Comparison of ENCODE assay signal across 16 cellular contexts in the genomic region with DNA sequence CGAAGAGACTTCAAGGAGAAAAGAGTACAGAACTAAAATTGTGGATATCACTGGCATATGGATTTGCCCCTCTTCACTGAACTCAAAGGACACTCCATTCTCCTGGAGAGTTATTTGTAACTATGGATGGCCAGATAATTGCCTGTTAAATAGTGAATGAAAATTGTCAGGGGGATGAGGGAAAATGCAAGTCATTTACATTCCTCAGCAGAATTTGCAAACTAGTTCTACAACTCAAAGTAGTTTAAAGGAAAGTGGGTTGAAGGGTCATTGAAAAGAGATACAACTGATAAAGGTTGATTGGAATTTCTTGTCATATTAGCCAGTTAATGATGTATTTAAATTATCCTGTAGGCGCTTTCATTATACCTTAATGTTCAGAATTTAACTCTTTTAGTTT.
DNase-seq lines count a peak whose midpoint lies in the region; ATAC-seq, FAIRE-seq and TF ChIP-seq lines count a peak whose summit lies in the region.
"Had no signal": no experiment of that assay in that cellular context is flagged by ENCODE, and none has a peak within 500 bp of the region (broad histone marks: within the 10 kb centered on the region; RNA-seq: fewer than 3 reads in every experiment).

No MANE protein-coding gene starts in this region.

- ATAC-seq in HepG2 (no peak), right lobe of liver (no peak), K562 (no peak)
- ATAC-seq: HCT116 had no signal

- no peak for DNase-seq in HepG2 (ENCODE audit: low spot score)
- DNase-seq in right lobe of liver = no peak
- no peak for DNase-seq in K562 (ENCODE audit: extremely low read depth in 1 of 4, low spot score in 3 of 4)
- peak; percentile 77 for DNase-seq in mesendoderm
- no peak for DNase-seq in activated T-helper 2 cell treated with anti-CD3 and anti-CD28 coated beads, Interferon-gamma antibody, Interleukin-2, Interleukin-4, amounts not matched to agents 10 μg/mL and 5 μg/mL and 100 μg/mL, durations not matched to agents 14 hours and 24 hours and 36 hours (ENCODE audit: low spot score)
- no peak for DNase-seq in NCI-H2196 treated with DMSO at 0.1 percent for 48 hours (lab: John Stamatoyannopoulos, UW; ENCODE audit: unreplicated experiment)
- no peak for DNase-seq in ovary
- DNase-seq: 8988T; ACHN; C1 segment of cervical spinal cord; Calu3; CD4-positive, alpha-beta T cell; DMS 273 treated with DMSO at 0.1 percent for 48 hours; GOT3 had no signal

- H3K9me3 Mint-ChIP-seq in activated T-helper 2 cell treated with anti-CD3 and anti-CD28 coated beads, Interferon-gamma antibody, Interleukin-2, Interleukin-4, amounts not matched to agents 10 μg/mL and 5 μg/mL and 100 μg/mL, durations not matched to agents 14 hours and 24 hours and 36 hours = no peaks in the 10 kb centered on the region
- H3K9me3 Mint-ChIP-seq: IgD-negative memory B cell had no signal

- WGBS in HepG2 (ENCODE audit: low lambda C conversion rate) = 87% methylated on average over 2 of the region's 2 CpGs
- 93% methylated on average over 2 of the region's 2 CpGs for WGBS in right lobe of liver (ENCODE audit: insufficient coverage, low coverage, low lambda C conversion rate, missing lambda C conversion rate)
- WGBS in K562 (ENCODE audit: insufficient coverage, low coverage, missing lambda C conversion rate) = 0% methylated on average over 2 of the region's 2 CpGs
- WGBS in mesendoderm (ENCODE audit: extremely low coverage, insufficient coverage, low lambda C conversion rate) = no CpG with 5 or more reads among the region's 2 CpGs
- 92 to 98% (median 95%) methylated on average over 2 of the region's 2 CpGs for WGBS in ovary, 3 donors

- no peak overlapping the region for H2AK5ac ChIP-seq in mesendoderm (ENCODE audit: low read length)

- no peak overlapping the region for H3K4ac ChIP-seq in mesendoderm (ENCODE audit: low read depth, low read length)

- H4K8ac ChIP-seq in mesendoderm (ENCODE audit: low read depth, low read length) = no peak overlapping the region

- H3K9ac ChIP-seq in HepG2 (ENCODE audit: insufficient read depth, low read depth, low read length) (no peak overlapping the region), K562 (ENCODE audit: insufficient read depth in 1 of 2, low read depth in 2 of 2, low read length in 2 of 2) (no peak overlapping the region), mesendoderm (ENCODE audit: low read length) (no peak overlapping the region)

- no peak overlapping the region for H4K5ac ChIP-seq in mesendoderm (ENCODE audit: low read length)

- H3K9me3 ChIP-seq in HepG2 (ENCODE audit: low read length) (no peaks in the 10 kb centered on the region), right lobe of liver (no peaks in the 10 kb centered on the region), K562 (replicated peaks; ENCODE audit: control insufficient read depth, insufficient read depth, low read depth, low read length) (no peaks in the 10 kb centered on the region), ovary (no peaks in the 10 kb centered on the region)

- BruUV-seq in HepG2 (replicated peaks; lab: Mats Ljungman, UMichigan) = no TSS peak
- no TSS peak for BruUV-seq in K562 (replicated peaks; lab: Mats Ljungman, UMichigan)

- intact Hi-C loops in HepG2 (cut with micrococcal nuclease; ENCODE audit: unreplicated experiment) (no loop called here), right lobe of liver (cut with DNase I) (no loop called here), K562 (cut with micrococcal nuclease) (no loop called here), ovary (cut with DNase I) (no loop called here)
- intact Hi-C loops in activated T-helper 2 cell treated with anti-CD3 and anti-CD28 coated beads, Interferon-gamma antibody, Interleukin-2, Interleukin-4, amounts not matched to agents 10 μg/mL and 5 μg/mL and 100 μg/mL, durations not matched to agents 14 hours and 24 hours and 36 hours (cut with micrococcal nuclease) = no loop called here

- no peak for TF ChIP-seq EP300 in HepG2 (IDR thresholded peaks at IDR 0.05; ENCODE audit: low read depth in 2 of 2, low read length in 2 of 2)
- no peak for TF ChIP-seq EP300 in HepG2 (CRISPR knock-in tag; IDR thresholded peaks at IDR 0.05; ENCODE audit: borderline replicate concordance)
- no peak for TF ChIP-seq EP300 in K562 (IDR thresholded peaks at IDR 0.05; ENCODE audit: low read length)
- TF ChIP-seq EP300 in ovary (IDR thresholded peaks at IDR 0.05) = no peak

- H3K56ac ChIP-seq in mesendoderm (ENCODE audit: low read length) = no peak overlapping the region

- no peak overlapping the region for H3K4me3 ChIP-seq in HepG2 (replicated peaks in 1 of 3; ENCODE audit: insufficient read depth in 1 of 3, low read depth in 2 of 3, low read length in 3 of 3)
- H3K4me3 ChIP-seq in right lobe of liver = no peak overlapping the region
- H3K4me3 ChIP-seq in K562 = no peak overlapping the region
- no peak overlapping the region for H3K4me3 ChIP-seq in mesendoderm (ENCODE audit: low read length)
- H3K4me3 ChIP-seq in ovary = no peak overlapping the region

- no peak overlapping the region for H2AFZ ChIP-seq in HepG2 (ENCODE audit: low read length)
- no peak overlapping the region for H2AFZ ChIP-seq in K562 (ENCODE audit: low read depth, low read length)

- no peaks in the 10 kb centered on the region for H3K79me1 ChIP-seq in mesendoderm (ENCODE audit: low read length)

- H2BK120ac ChIP-seq in mesendoderm (ENCODE audit: low read depth, low read length) = no peak overlapping the region

- H3K27ac ChIP-seq in HepG2 (ENCODE audit: extremely low read length, insufficient read depth, low read length) (no peak overlapping the region), right lobe of liver (no peak overlapping the region), K562 (ENCODE audit: extremely low read depth, low read depth, low read length) (no peak overlapping the region), mesendoderm (ENCODE audit: low read depth, low read length) (no peak overlapping the region), ovary (no peak overlapping the region)

- H3K23ac ChIP-seq in mesendoderm (ENCODE audit: low read length) = no peak overlapping the region

- H3K4me2 ChIP-seq in HepG2 (ENCODE audit: low read depth, low read length) (no peak overlapping the region), K562 (ENCODE audit: insufficient read depth, low read length) (no peak overlapping the region), mesendoderm (ENCODE audit: low read length) (no peak overlapping the region)

- no peaks in the 10 kb centered on the region for H3K79me2 ChIP-seq in HepG2 (ENCODE audit: insufficient read depth, low read length)
- no peaks in the 10 kb centered on the region for H3K79me2 ChIP-seq in K562 (ENCODE audit: control insufficient read depth, insufficient read depth, low read length)
- H3K79me2 ChIP-seq in mesendoderm (ENCODE audit: control insufficient read depth, insufficient read depth, low read length) = no peaks in the 10 kb centered on the region

- no peak overlapping the region for H3K18ac ChIP-seq in mesendoderm (ENCODE audit: low read length)

- H3K36me3 ChIP-seq in HepG2 (replicated peaks in 1 of 2; ENCODE audit: control insufficient read depth in 1 of 2, insufficient read depth in 2 of 2, low read length in 2 of 2) (no peaks in the 10 kb centered on the region), right lobe of liver (no peaks in the 10 kb centered on the region), K562 (ENCODE audit: control insufficient read depth, insufficient read depth, low read length) (no peaks in the 10 kb centered on the region), mesendoderm (ENCODE audit: control insufficient read depth, insufficient read depth, low read length) (no peaks in the 10 kb centered on the region), ovary (no peaks in the 10 kb centered on the region)

- CTCF ChIA-PET in HepG2 (lab: Yijun Ruan, JAX; ENCODE audit: low intra/inter-chr PET ratio, low total read pairs) = no interaction called here
- CTCF ChIA-PET in K562 (lab: Yijun Ruan, JAX; ENCODE audit: low intra/inter-chr PET ratio) = no interaction called here

- FAIRE-seq in HepG2 (lab: Jason Lieb, UNC) = no peak
- no peak for FAIRE-seq in K562 (lab: Jason Lieb, UNC)

- TF ChIP-seq CTCF in HepG2 (CRISPR knock-in tag; IDR thresholded peaks at IDR 0.05) = no peak
- TF ChIP-seq CTCF in right lobe of liver (IDR thresholded peaks at IDR 0.05) = no peak
- no peak for TF ChIP-seq CTCF in K562 (IDR thresholded peaks at IDR 0.05 in 2 of 3, conservative IDR thresholded peaks at IDR 0.05 in 1 of 3; ENCODE audit: insufficient read depth in 2 of 3, low read depth in 1 of 3, low read length in 3 of 3)
- TF ChIP-seq CTCF in ovary (IDR thresholded peaks at IDR 0.05) = no peak

- H3K27me3 ChIP-seq in HepG2 (ENCODE audit: control insufficient read depth in 1 of 2, insufficient read depth in 2 of 2, low read length in 2 of 2) (no peaks in the 10 kb centered on the region; a peak in 1 of 5 replicates), right lobe of liver (no peaks in the 10 kb centered on the region), K562 (ENCODE audit: control insufficient read depth in 2 of 2, insufficient read depth in 2 of 2, low read length in 2 of 2) (no peaks in the 10 kb centered on the region), mesendoderm (ENCODE audit: insufficient read depth, low read length, poor library complexity) (no peaks in the 10 kb centered on the region), ovary (no peaks in the 10 kb centered on the region)

- in situ Hi-C loops in HepG2 (cut with HindIII; ENCODE audit: extremely low pct_ligation_motif_present, low pct_unique_long_range_greater_than_20kb) = no loop called here
- in situ Hi-C loops in K562 (cut with MboI) = no loop called here

- TF ChIP-seq RAD21 in HepG2 (CRISPR knock-in tag; IDR thresholded peaks at IDR 0.05) (no peak), K562 (CRISPR knock-in tag; conservative IDR thresholded peaks at IDR 0.05 in 1 of 2, IDR thresholded peaks at IDR 0.05 in 1 of 2) (no peak)

- H3K4me3 Mint-ChIP-seq in activated T-helper 2 cell treated with anti-CD3 and anti-CD28 coated beads, Interferon-gamma antibody, Interleukin-2, Interleukin-4, amounts not matched to agents 10 μg/mL and 5 μg/mL and 100 μg/mL, durations not matched to agents 14 hours and 24 hours and 36 hours (ENCODE audit: low read depth) = no peak overlapping the region
- H3K4me3 Mint-ChIP-seq: CD4-positive, alpha-beta T cell; IgD-negative memory B cell had no signal

- H3K4me1 ChIP-seq in HepG2 (ENCODE audit: insufficient read depth, low read length) = no peaks in the 10 kb centered on the region
- H3K4me1 ChIP-seq in right lobe of liver = no peaks in the 10 kb centered on the region
- H3K4me1 ChIP-seq in K562 (replicated peaks in 1 of 2; ENCODE audit: control insufficient read depth in 2 of 2, insufficient read depth in 2 of 2, low read length in 2 of 2) = no peaks in the 10 kb centered on the region
- no peaks in the 10 kb centered on the region for H3K4me1 ChIP-seq in mesendoderm (ENCODE audit: control insufficient read depth, low read depth, low read length)
- H3K4me1 ChIP-seq in ovary (ENCODE audit: insufficient read depth) = peaks cover 4% of the 10 kb centered on the region

- H2BK5ac ChIP-seq in mesendoderm (ENCODE audit: low read length) = no peak overlapping the region

- no peaks in the 10 kb centered on the region for H3K27me3 Mint-ChIP-seq in activated T-helper 2 cell treated with anti-CD3 and anti-CD28 coated beads, Interferon-gamma antibody, Interleukin-2, Interleukin-4, amounts not matched to agents 10 μg/mL and 5 μg/mL and 100 μg/mL, durations not matched to agents 14 hours and 24 hours and 36 hours (ENCODE audit: low read depth)
- H3K27me3 Mint-ChIP-seq: CD4-positive, alpha-beta T cell; IgD-negative memory B cell had no signal

- H3K4me1 Mint-ChIP-seq in activated T-helper 2 cell treated with anti-CD3 and anti-CD28 coated beads, Interferon-gamma antibody, Interleukin-2, Interleukin-4, amounts not matched to agents 10 μg/mL and 5 μg/mL and 100 μg/mL, durations not matched to agents 14 hours and 24 hours and 36 hours (ENCODE audit: low read depth) = no peaks in the 10 kb centered on the region
- H3K4me1 Mint-ChIP-seq: IgD-negative memory B cell had no signal

- POLR2A ChIA-PET in HepG2 (lab: Yijun Ruan, JAX) = no interaction called here
- POLR2A ChIA-PET in K562 (lab: Yijun Ruan, JAX) = no interaction called here

- H3K27ac Mint-ChIP-seq in activated T-helper 2 cell treated with anti-CD3 and anti-CD28 coated beads, Interferon-gamma antibody, Interleukin-2, Interleukin-4, amounts not matched to agents 10 μg/mL and 5 μg/mL and 100 μg/mL, durations not matched to agents 14 hours and 24 hours and 36 hours = no peak overlapping the region
- H3K27ac Mint-ChIP-seq: CD4-positive, alpha-beta T cell; IgD-negative memory B cell had no signal

- no peaks in the 10 kb centered on the region for H3K36me3 Mint-ChIP-seq in activated T-helper 2 cell treated with anti-CD3 and anti-CD28 coated beads, Interferon-gamma antibody, Interleukin-2, Interleukin-4, amounts not matched to agents 10 μg/mL and 5 μg/mL and 100 μg/mL, durations not matched to agents 14 hours and 24 hours and 36 hours (ENCODE audit: low read depth)
- H3K36me3 Mint-ChIP-seq: IgD-negative memory B cell had no signal

- H2BK15ac ChIP-seq in mesendoderm (replicated peaks; ENCODE audit: low read depth) = no peak overlapping the region

- TF ChIP-seq POLR2A in HepG2 (IDR thresholded peaks at IDR 0.05; ENCODE audit: insufficient read depth in 1 of 2, low read depth in 2 of 2, low read length in 2 of 2) = no peak
- TF ChIP-seq POLR2A in right lobe of liver (IDR thresholded peaks at IDR 0.05) = no peak
- TF ChIP-seq POLR2A in K562 (conservative IDR thresholded peaks at IDR 0.05) = no peak
- no peak for TF ChIP-seq POLR2A in ovary (IDR thresholded peaks at IDR 0.05)

- H3K9me1 ChIP-seq in K562 (ENCODE audit: control insufficient read depth, insufficient read depth, low read length) = no peaks in the 10 kb centered on the region

- H4K20me1 ChIP-seq in HepG2 (ENCODE audit: insufficient read depth, low read length) (no peaks in the 10 kb centered on the region), K562 (replicated peaks; ENCODE audit: control insufficient read depth, insufficient read depth, low read length) (no peaks in the 10 kb centered on the region)
